ENCODE assay signal across 1 cellular context in genomic region chr13:20178156-20178555, GRCh38.
TF ChIP-seq lines count a peak whose summit lies in the region.

No MANE protein-coding gene starts in this region.

TF ChIP-seq in SK-N-SH treated with all-trans-retinoic acid at 6 μM for 48 hours, 23 proteins besides CTCF, POLR2A, EP300 and RAD21 (continued from another document):
- TF ChIP-seq POU6F1 (CRISPR knock-in tag; IDR thresholded peaks at IDR 0.05; ENCODE audit: borderline replicate concordance, low read depth) (no peak), ZC3H10 (CRISPR knock-in tag; IDR thresholded peaks at IDR 0.05) (no peak), ZNF565 (CRISPR knock-in tag; conservative IDR thresholded peaks at IDR 0.05; ENCODE audit: low read depth) (no peak), CSDC2 (CRISPR knock-in tag; IDR thresholded peaks at IDR 0.05) (no peak), SNAI2 (CRISPR knock-in tag; IDR thresholded peaks at IDR 0.05) (no peak), CREB5 (CRISPR knock-in tag; IDR thresholded peaks at IDR 0.05; ENCODE audit: low read depth) (no peak)
